In genomic region chr7:131012477-131013031, GRCh38 we compare ENCODE assay signal across 11 cellular contexts.
DNase-seq lines count a peak whose midpoint lies in the region; ATAC-seq and TF ChIP-seq lines count a peak whose summit lies in the region.
"Had no signal": no experiment of that assay in that cellular context is flagged by ENCODE, and none has a peak within 500 bp of the region (broad histone marks: within the 10 kb centered on the region; RNA-seq: fewer than 3 reads in every experiment).

No MANE protein-coding gene starts in this region.

- intact Hi-C loops in activated T-helper 1 cell treated with anti-CD3 and anti-CD28 coated beads, Interleukin-12 subunit alpha, Interleukin-12 subunit beta, Interleukin-2, Interleukin-4 antibody, amounts not matched to agents 30 ng/mL and 10 ng/mL and 1 ng/mL, durations not matched to agents 14 hours and 24 hours and 36 hours (cut with micrococcal nuclease): loop anchor here (1.0 to 5.0 kb wide), 3 partner anchors 9 to 1060 kb away; partner anchors contain the start of gene UBE2H
- intact Hi-C loops in left ventricle myocardium inferior (cut with micrococcal nuclease): no loop called here

- TF ChIP-seq CTCF in left ventricle myocardium inferior (IDR thresholded peaks at IDR 0.05; ENCODE audit: borderline replicate concordance): no peak

- H3K9me3 ChIP-seq in left ventricle myocardium inferior (replicated peaks): no peaks in the 10 kb centered on the region
- H3K9me3 ChIP-seq in subcutaneous abdominal adipose tissue (ENCODE audit: control insufficient read depth in 5 of 5, low read length in 5 of 5): no peaks in the 10 kb centered on the region

- peak overlapping the region in 4 of 5 donors; percentile 14 to 59 (median 42) for H3K9ac ChIP-seq in subcutaneous abdominal adipose tissue (ENCODE audit: low read length in 5 of 5)

- H3K4me3 Mint-ChIP-seq in activated T-helper 1 cell treated with anti-CD3 and anti-CD28 coated beads, Interleukin-12 subunit alpha, Interleukin-12 subunit beta, Interleukin-2, Interleukin-4 antibody, amounts not matched to agents 30 ng/mL and 10 ng/mL and 1 ng/mL, durations not matched to agents 14 hours and 24 hours and 36 hours: peak overlapping the region; percentile 73

- H3K27me3 ChIP-seq in left ventricle myocardium inferior (ENCODE audit: low read depth): no peaks in the 10 kb centered on the region
- H3K27me3 ChIP-seq in subcutaneous abdominal adipose tissue (ENCODE audit: control insufficient read depth in 5 of 5, insufficient read depth in 4 of 5, low read length in 5 of 5): no peaks in the 10 kb centered on the region

- H3K27ac Mint-ChIP-seq in activated T-helper 1 cell treated with anti-CD3 and anti-CD28 coated beads, Interleukin-12 subunit alpha, Interleukin-12 subunit beta, Interleukin-2, Interleukin-4 antibody, amounts not matched to agents 30 ng/mL and 10 ng/mL and 1 ng/mL, durations not matched to agents 14 hours and 24 hours and 36 hours: peak overlapping the region; percentile 91

- no peaks in the 10 kb centered on the region for H3K9me3 Mint-ChIP-seq in activated T-helper 1 cell treated with anti-CD3 and anti-CD28 coated beads, Interleukin-12 subunit alpha, Interleukin-12 subunit beta, Interleukin-2, Interleukin-4 antibody, amounts not matched to agents 30 ng/mL and 10 ng/mL and 1 ng/mL, durations not matched to agents 14 hours and 24 hours and 36 hours

- no peak for ATAC-seq in HG03378 (IDR thresholded peaks at IDR 0.05; ENCODE audit: unreplicated experiment)
- ATAC-seq in GM18907 (IDR thresholded peaks at IDR 0.05; ENCODE audit: unreplicated experiment): no peak

- H3K4me1 Mint-ChIP-seq in activated T-helper 1 cell treated with anti-CD3 and anti-CD28 coated beads, Interleukin-12 subunit alpha, Interleukin-12 subunit beta, Interleukin-2, Interleukin-4 antibody, amounts not matched to agents 30 ng/mL and 10 ng/mL and 1 ng/mL, durations not matched to agents 14 hours and 24 hours and 36 hours (ENCODE audit: low read depth): peaks cover 68% of the 10 kb centered on the region

- H3K36me3 Mint-ChIP-seq in activated T-helper 1 cell treated with anti-CD3 and anti-CD28 coated beads, Interleukin-12 subunit alpha, Interleukin-12 subunit beta, Interleukin-2, Interleukin-4 antibody, amounts not matched to agents 30 ng/mL and 10 ng/mL and 1 ng/mL, durations not matched to agents 14 hours and 24 hours and 36 hours (ENCODE audit: low read depth): peaks cover 6% of the 10 kb centered on the region

- no peaks in the 10 kb centered on the region for H3K36me3 ChIP-seq in left ventricle myocardium inferior
- H3K36me3 ChIP-seq in subcutaneous abdominal adipose tissue (ENCODE audit: control insufficient read depth in 5 of 5, insufficient read depth in 5 of 5, low read length in 5 of 5): peaks cover 0 to 3% (median 0%) of the 10 kb centered on the region in 5 donors

- H3K4me1 ChIP-seq in left ventricle myocardium inferior (peaks cover 99% of the 10 kb centered on the region), subcutaneous abdominal adipose tissue (ENCODE audit: control insufficient read depth in 5 of 5, insufficient read depth in 5 of 5, low read length in 5 of 5) (peaks cover 13 to 69% (median 67%) of the 10 kb centered on the region in 5 donors)

- H3K4me3 ChIP-seq in left ventricle myocardium inferior (no peak overlapping the region), subcutaneous abdominal adipose tissue (ENCODE audit: low read depth in 1 of 5, low read length in 5 of 5) (peak overlapping the region in 1 of 5 donors; percentile 28)

- peak overlapping the region; percentile 79 for H3K27ac ChIP-seq in left ventricle myocardium inferior (replicated peaks)
- peak overlapping the region; percentile 92 for H3K27ac ChIP-seq in subcutaneous abdominal adipose tissue (ENCODE audit: low read depth, low read length)
- H3K27ac ChIP-seq: 22Rv1 had no signal

- no peaks in the 10 kb centered on the region for H3K27me3 Mint-ChIP-seq in activated T-helper 1 cell treated with anti-CD3 and anti-CD28 coated beads, Interleukin-12 subunit alpha, Interleukin-12 subunit beta, Interleukin-2, Interleukin-4 antibody, amounts not matched to agents 30 ng/mL and 10 ng/mL and 1 ng/mL, durations not matched to agents 14 hours and 24 hours and 36 hours (ENCODE audit: insufficient read depth)

- DNase-seq in DMS 273 (lab: John Stamatoyannopoulos, UW; ENCODE audit: unreplicated experiment) (peak; percentile 53), DMS 273 treated with DMSO at 0.1 percent for 48 hours (lab: John Stamatoyannopoulos, UW) (no peak), left ventricle myocardium inferior (no peak), NCI-H146 (lab: John Stamatoyannopoulos, UW) (no peak)
- no peak for DNase-seq in activated T-helper 1 cell treated with anti-CD3 and anti-CD28 coated beads, Interleukin-12 subunit alpha, Interleukin-12 subunit beta, Interleukin-2, Interleukin-4 antibody, amounts not matched to agents 30 ng/mL and 10 ng/mL and 1 ng/mL, durations not matched to agents 14 hours and 24 hours and 36 hours (ENCODE audit: low spot score)
- DNase-seq: islet precursor cell, NCI-H1436 had no signal
